ENCODE assay signal across 24 cellular contexts in the genomic region with DNA sequence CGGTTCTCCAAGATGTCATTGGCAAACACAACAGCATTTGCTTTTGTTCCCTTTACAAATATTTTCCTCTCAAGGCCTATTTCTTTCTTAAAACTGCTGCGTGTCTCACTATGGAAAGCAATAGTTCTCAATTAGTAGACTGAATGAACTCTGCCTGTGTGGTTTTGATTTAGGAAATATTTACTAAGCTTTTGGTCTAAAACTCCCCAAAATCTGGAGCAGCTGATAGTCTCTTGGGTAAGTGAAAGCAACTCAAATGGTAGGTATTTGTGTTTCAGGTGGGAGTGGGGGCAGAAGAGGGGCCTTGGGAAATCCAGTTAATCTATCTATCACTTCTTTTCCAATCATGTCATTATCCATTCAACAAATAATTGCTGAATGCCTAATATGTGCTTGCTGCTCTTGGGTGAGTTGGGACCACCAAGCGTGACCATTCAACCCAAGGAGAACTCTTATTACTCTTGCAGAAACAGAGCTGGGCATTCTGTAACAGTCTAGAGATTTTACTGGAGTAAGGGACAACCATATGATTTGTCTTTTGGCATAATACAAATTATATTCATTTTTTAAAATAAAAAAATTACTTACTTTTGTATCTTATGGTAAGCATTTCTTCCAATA. TPM values are rescaled to one million over a fixed set of nuclear protein-coding genes. Genes with fewer than 3 reads are reported as not detected.
"Had no signal": no experiment of that assay in that cellular context is flagged by ENCODE, and none has a peak within 500 bp of the region (broad histone marks: within the 10 kb centered on the region; RNA-seq: fewer than 3 reads in every experiment).

No MANE protein-coding gene starts in this region.

- H3K27ac Mint-ChIP-seq: activated CD4-positive, alpha-beta memory T cell treated with anti-CD3 and anti-CD28 coated beads for 36 hours; activated CD8-positive, alpha-beta memory T cell treated with anti-CD3 and anti-CD28 coated beads, Interleukin-2, amount 10 ng/mL, durations not matched to agents 7 days and 5 days; activated T-helper 2 cell treated with anti-CD3 and anti-CD28 coated beads, Interferon-gamma antibody, Interleukin-2, Interleukin-4, amounts not matched to agents 10 μg/mL and 5 μg/mL and 100 μg/mL, durations not matched to agents 14 hours and 24 hours and 36 hours had no signal

- H3K27me3 ChIP-seq: heart right ventricle, right lobe of liver, tibial nerve had no signal

- H3K4me3 Mint-ChIP-seq: activated CD4-positive, alpha-beta memory T cell treated with anti-CD3 and anti-CD28 coated beads for 36 hours; activated CD8-positive, alpha-beta memory T cell treated with anti-CD3 and anti-CD28 coated beads, Interleukin-2, amount 10 ng/mL, durations not matched to agents 7 days and 5 days; nephron progenitor cell; stimulated activated naive B cell treated with anti-CD40 and anti-IgM and Interleukin-4, amounts not matched to agents 10 μg/mL and 1 μg/mL and 100 μg/mL, for 72 hours had no signal

- H3K9me3 Mint-ChIP-seq: activated CD4-positive, alpha-beta memory T cell treated with anti-CD3 and anti-CD28 coated beads for 36 hours; activated T-helper 2 cell treated with anti-CD3 and anti-CD28 coated beads, Interferon-gamma antibody, Interleukin-2, Interleukin-4, amounts not matched to agents 10 μg/mL and 5 μg/mL and 100 μg/mL, durations not matched to agents 14 hours and 24 hours and 36 hours; nephron progenitor cell had no signal

- ATAC-seq: activated CD8-positive, alpha-beta memory T cell treated with anti-CD3 and anti-CD28 coated beads, Interleukin-2, amount 10 ng/mL, durations not matched to agents 7 days and 5 days; right lobe of liver; stimulated activated naive B cell treated with anti-CD40 and anti-IgM and Interleukin-4, amounts not matched to agents 10 μg/mL and 1 μg/mL and 100 μg/mL, for 72 hours had no signal

- H3K36me3 Mint-ChIP-seq: activated CD4-positive, alpha-beta memory T cell treated with anti-CD3 and anti-CD28 coated beads for 36 hours; activated CD8-positive, alpha-beta memory T cell treated with anti-CD3 and anti-CD28 coated beads, Interleukin-2, amount 10 ng/mL, durations not matched to agents 7 days and 5 days; stimulated activated naive B cell treated with anti-CD40 and anti-IgM and Interleukin-4, amounts not matched to agents 10 μg/mL and 1 μg/mL and 100 μg/mL, for 72 hours had no signal

- DNase-seq: activated CD4-positive, alpha-beta memory T cell treated with anti-CD3 and anti-CD28 coated beads for 36 hours; activated CD4-positive, alpha-beta T cell treated with anti-CD3 and anti-CD28 coated beads for 1 hour; activated CD8-positive, alpha-beta memory T cell treated with anti-CD3 and anti-CD28 coated beads, Interleukin-2, amount 10 ng/mL, durations not matched to agents 7 days and 5 days; activated naive CD4-positive, alpha-beta T cell treated with Interleukin-2 at 50 U/mL for 16 hours; activated T-cell treated with anti-CD3 and anti-CD28 coated beads for 4 hours; foreskin fibroblast; heart right ventricle; islet precursor cell; left cardiac atrium; mesenchymal stem cell; nephron progenitor cell; nucleus accumbens; right lobe of liver; small intestine; stimulated activated naive B cell treated with anti-CD40 and anti-IgM and Interleukin-4, amounts not matched to agents 10 μg/mL and 1 μg/mL and 100 μg/mL, for 72 hours; substantia nigra; T-helper 1 cell had no signal

- H3K9me3 ChIP-seq: heart right ventricle, right lobe of liver, tibial nerve had no signal

- H3K27me3 Mint-ChIP-seq: activated CD4-positive, alpha-beta memory T cell treated with anti-CD3 and anti-CD28 coated beads for 36 hours had no signal

- H3K36me3 ChIP-seq: cardiac muscle cell, heart right ventricle, right lobe of liver, tibial nerve had no signal

- FAIRE-seq: small intestine, TTC549, urothelium cell line had no signal

- H3K4me1 Mint-ChIP-seq: activated CD8-positive, alpha-beta memory T cell treated with anti-CD3 and anti-CD28 coated beads, Interleukin-2, amount 10 ng/mL, durations not matched to agents 7 days and 5 days had no signal

- H3K4me3 ChIP-seq: cardiac muscle cell, heart right ventricle, right lobe of liver, tibial nerve had no signal

- H3K27ac ChIP-seq: cardiac muscle cell, parathyroid adenoma, right lobe of liver had no signal

RNA-seq across cellular contexts. Expression of a gene that starts 33.2 kb away (rescaled TPM):
- total RNA-seq: cardiac muscle cell, cerebellum, tibial nerve had no signal
- polyA plus RNA-seq: cardiac muscle cell had no signal
